In the genomic region with DNA sequence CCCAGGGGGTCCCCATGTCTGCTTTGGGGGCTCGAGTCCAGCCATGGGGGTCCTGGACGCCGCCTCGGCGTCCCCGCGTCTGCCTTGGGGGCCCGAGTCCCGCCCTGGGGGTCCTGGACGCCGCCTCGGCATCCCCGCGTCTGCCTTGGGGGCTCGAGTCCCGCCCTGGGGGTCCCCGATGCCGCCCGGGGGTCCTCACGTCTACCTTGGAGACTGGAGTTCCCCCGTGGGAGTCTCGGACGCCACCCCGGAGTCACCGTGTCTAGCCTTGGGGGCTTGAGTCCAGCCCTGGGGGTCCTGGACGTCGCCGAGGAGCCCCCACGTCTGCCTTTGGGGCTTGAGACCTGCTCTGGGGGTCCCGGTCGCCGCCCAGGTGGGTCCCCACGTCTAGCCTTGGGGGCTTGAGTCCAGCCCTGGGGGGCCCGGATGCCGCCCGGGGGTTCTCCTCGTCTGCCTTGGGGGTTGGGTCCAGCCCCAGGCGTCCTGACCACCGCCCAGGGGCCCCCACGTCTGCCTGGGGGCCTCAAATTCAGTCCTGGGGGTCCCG, we compare ENCODE assay signal across 8 cellular contexts. TPM values are rescaled to one million over a fixed set of nuclear protein-coding genes. Genes with fewer than 3 reads are reported as not detected.
A peak's percentile ranks its signal among the peaks of the same experiment; 100 is the strongest.
DNase-seq lines count a peak whose midpoint lies in the region; ATAC-seq and TF ChIP-seq lines count a peak whose summit lies in the region.

No MANE protein-coding gene starts in this region.

- no peak for DNase-seq in MM.1S
- DNase-seq in HPDE6-E6E7 (ENCODE audit: extremely low spot score) = no peak
- no peak for DNase-seq in H4 (ENCODE audit: low spot score)
- DNase-seq in amniotic stem cell (lab: John Stamatoyannopoulos, UW) = no peak

- no peak for ATAC-seq in HG03135 (IDR thresholded peaks at IDR 0.05; ENCODE audit: unreplicated experiment)

- H3F3A ChIP-seq in MM.1S (ENCODE audit: insufficient read depth, low read length) = no peaks in the 10 kb centered on the region

- H3K27me3 ChIP-seq in MM.1S (replicated peaks; ENCODE audit: insufficient read depth, low read length) (no peaks in the 10 kb centered on the region), duodenal mucosa (ENCODE audit: control insufficient read depth in 1 of 2, insufficient read depth in 2 of 2, low read length in 2 of 2) (peaks cover 0 to 3% of the 10 kb centered on the region in 2 donors), muscle layer of colon (ENCODE audit: control insufficient read depth in 1 of 2, insufficient read depth in 2 of 2, low read length in 2 of 2) (peaks cover 20 to 33% of the 10 kb centered on the region in 2 donors)

- no peaks in the 10 kb centered on the region for H3K9me2 ChIP-seq in MM.1S (replicated peaks; ENCODE audit: insufficient read depth, low read length)

- H3K79me2 ChIP-seq in MM.1S (ENCODE audit: low read length) = peaks cover 9% of the 10 kb centered on the region

- H3K4me1 ChIP-seq in MM.1S (ENCODE audit: low read length) (no peaks in the 10 kb centered on the region), duodenal mucosa (ENCODE audit: control insufficient read depth in 1 of 2, insufficient read depth in 2 of 2, low read length in 2 of 2) (peaks cover 4 to 20% of the 10 kb centered on the region in 2 donors), muscle layer of colon (ENCODE audit: insufficient read depth, low read length) (peaks cover 15% of the 10 kb centered on the region)

- H2AFZ ChIP-seq in MM.1S (ENCODE audit: low read length) = no peak overlapping the region

- H4K20me1 ChIP-seq in MM.1S (ENCODE audit: insufficient read depth, low read length) = no peaks in the 10 kb centered on the region

- H3K4me3 ChIP-seq in MM.1S (ENCODE audit: low read length) = peak overlapping the region; percentile 67
- H3K4me3 ChIP-seq in duodenal mucosa (ENCODE audit: low read depth in 1 of 2, low read length in 2 of 2) = peak overlapping the region; percentile 76 to 84
- H3K4me3 ChIP-seq in muscle layer of colon (ENCODE audit: low read depth in 1 of 2, low read length in 2 of 2) = peak overlapping the region; percentile 64 to 96

- H3K4me2 ChIP-seq in MM.1S (ENCODE audit: low read depth, low read length) = peak overlapping the region; percentile 70

- no peaks in the 10 kb centered on the region for H3K9me3 ChIP-seq in MM.1S (replicated peaks; ENCODE audit: insufficient read depth, low read length)
- no peaks in the 10 kb centered on the region for H3K9me3 ChIP-seq in duodenal mucosa (ENCODE audit: control insufficient read depth in 1 of 2, low read length in 2 of 2)
- H3K9me3 ChIP-seq in muscle layer of colon (ENCODE audit: low read length) = no peaks in the 10 kb centered on the region

- H3K9ac ChIP-seq in MM.1S (ENCODE audit: low read length) (peak overlapping the region; percentile 94), duodenal mucosa (ENCODE audit: low read depth in 1 of 2, low read length in 2 of 2) (peak overlapping the region; percentile 74 to 80), muscle layer of colon (ENCODE audit: low read length) (peak overlapping the region; percentile 33)

- H3K27ac ChIP-seq in 22Rv1 (peak overlapping the region; percentile 98), MM.1S (ENCODE audit: low read length) (no peak overlapping the region), duodenal mucosa (ENCODE audit: low read depth, low read length) (no peak overlapping the region), muscle layer of colon (ENCODE audit: low read depth, low read length) (peak overlapping the region; percentile 78)

- H3K36me3 ChIP-seq in MM.1S (replicated peaks; ENCODE audit: insufficient read depth, low read length) (no peaks in the 10 kb centered on the region), duodenal mucosa (ENCODE audit: control insufficient read depth in 1 of 2, insufficient read depth in 2 of 2, low read length in 2 of 2) (peaks cover 4 to 16% of the 10 kb centered on the region in 2 donors), muscle layer of colon (ENCODE audit: insufficient read depth, low read length) (peaks cover 5% of the 10 kb centered on the region)

- TF ChIP-seq CTCF in 22Rv1 (IDR thresholded peaks at IDR 0.05) (no peak), MM.1S (IDR thresholded peaks at IDR 0.05; ENCODE audit: low read length) (no peak)

RNA-seq across cellular contexts. Expression of a gene that starts 1.1 kb away (rescaled TPM):
- 39.2 and 40.2 TPM in 2 replicates for total RNA-seq in H4 (2014; rRNA removed; shearing (Covaris generic))

RNA-seq across cellular contexts. Expression of a gene that starts 38.5 kb away (rescaled TPM):
- 7.7 and 8.1 TPM in 2 replicates for total RNA-seq in H4 (2014; rRNA removed; shearing (Covaris generic))

Comparison
In these comparisons a context has a peak if more than half of its experiments do, and no peak if none do; other contexts are left out.
1. H3K27ac ChIP-seq: peak in 22Rv1 (single experiment) and muscle layer of colon (single experiment); none in MM.1S (single experiment) and duodenal mucosa (single experiment).
2. H3K9ac ChIP-seq: peak in every context shown above with its lines; median percentile 94 in MM.1S; 77 in duodenal mucosa; 33 in muscle layer of colon.
3. Peak in every context shown above with its lines, with median percentiles within 50 percentile points of each other: H3K4me3 ChIP-seq.